Comparison of ENCODE assay signal across 9 cellular contexts in the genomic region with DNA sequence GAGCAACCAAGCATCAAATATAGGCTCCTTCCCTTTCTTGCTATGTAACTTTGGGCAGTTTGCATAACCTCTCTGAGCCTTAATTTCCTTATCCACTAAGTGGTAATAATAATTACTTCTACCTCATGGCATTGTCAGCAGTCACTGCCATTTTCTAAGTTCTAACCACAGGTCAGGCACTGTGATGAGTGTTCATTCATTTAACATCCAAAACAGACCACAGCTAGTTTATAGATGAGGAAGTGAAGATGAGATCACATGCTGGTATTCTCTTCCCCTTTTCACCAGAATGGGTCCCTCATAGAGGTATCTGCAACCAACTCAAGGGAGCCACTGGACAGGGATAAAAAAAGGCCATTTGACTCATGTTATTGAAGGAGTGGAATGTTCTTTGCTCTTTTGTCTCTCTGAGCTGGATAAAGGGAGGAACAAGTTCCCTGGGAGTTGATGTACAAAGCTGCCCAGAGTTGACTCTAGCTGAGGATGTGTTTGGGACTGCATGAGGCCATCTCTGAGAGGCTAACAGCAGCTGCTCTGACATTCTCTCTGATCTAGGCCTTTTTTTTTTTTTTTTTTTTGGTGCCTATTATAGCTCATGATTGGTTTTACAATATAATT.
DNase-seq lines count a peak whose midpoint lies in the region; ATAC-seq and TF ChIP-seq lines count a peak whose summit lies in the region.
"Had no signal": no experiment of that assay in that cellular context is flagged by ENCODE, and none has a peak within 500 bp of the region (broad histone marks: within the 10 kb centered on the region; RNA-seq: fewer than 3 reads in every experiment).

No MANE protein-coding gene starts in this region.

- no peak overlapping the region for H3K9ac ChIP-seq in SK-N-SH
- no peak overlapping the region for H3K9ac ChIP-seq in mesendoderm (ENCODE audit: low read length)

- H2BK5ac ChIP-seq in mesendoderm (ENCODE audit: low read length): no peak overlapping the region

- no peaks in the 10 kb centered on the region for H3K9me2 ChIP-seq in SK-N-SH

- no peak for TF ChIP-seq RAD21 in SK-N-SH (IDR thresholded peaks at IDR 0.05; ENCODE audit: low read length)

- POLR2A ChIA-PET in SK-N-SH (lab: Yijun Ruan, JAX): no interaction called here

- H3K9me3 Mint-ChIP-seq in effector memory CD8-positive, alpha-beta T cell: no peaks in the 10 kb centered on the region
- H3K9me3 Mint-ChIP-seq: naive thymus-derived CD8-positive, alpha-beta T cell had no signal

- no peaks in the 10 kb centered on the region for H4K20me1 ChIP-seq in SK-N-SH (ENCODE audit: insufficient read depth)

- CTCF ChIA-PET in SK-N-SH (lab: Yijun Ruan, JAX): interaction anchor here (3.1 kb wide), 1 partner anchor 76 kb away, joined by 22 read pairs; a partner anchor contains a TSS

- H3K4me2 ChIP-seq in SK-N-SH: no peak overlapping the region
- no peak overlapping the region for H3K4me2 ChIP-seq in mesendoderm (ENCODE audit: low read length)

- H3K9me3 ChIP-seq in SK-N-SH: no peaks in the 10 kb centered on the region

- ATAC-seq in GM21447 (IDR thresholded peaks at IDR 0.05; ENCODE audit: unreplicated experiment): peak; percentile 90
- ATAC-seq in HG03558 (IDR thresholded peaks at IDR 0.05; ENCODE audit: extremely low read depth, unreplicated experiment): peak; percentile 89
- peak; percentile 53 for ATAC-seq in effector memory CD8-positive, alpha-beta T cell (replicated peaks)

- DNase-seq in GM12865 (ENCODE audit: low read depth): peak; percentile 88
- DNase-seq in effector memory CD8-positive, alpha-beta T cell: no peak
- DNase-seq in NCI-H1092 treated with DMSO at 0.1 percent for 48 hours (lab: John Stamatoyannopoulos, UW): no peak
- DNase-seq in SK-N-SH: no peak
- DNase-seq in mesendoderm: no peak
- no peak for DNase-seq in COR-L47 (lab: John Stamatoyannopoulos, UW)
- DNase-seq: naive thymus-derived CD8-positive, alpha-beta T cell had no signal

- no peak overlapping the region for H3K4ac ChIP-seq in mesendoderm (ENCODE audit: low read depth, low read length)

- H3K27me3 ChIP-seq in SK-N-SH (ENCODE audit: insufficient read depth) (no peaks in the 10 kb centered on the region), mesendoderm (ENCODE audit: insufficient read depth, low read length, poor library complexity) (no peaks in the 10 kb centered on the region)

- no peak overlapping the region for H2AK5ac ChIP-seq in mesendoderm (ENCODE audit: low read length)

- H3K79me2 ChIP-seq in SK-N-SH (ENCODE audit: insufficient read depth): no peaks in the 10 kb centered on the region
- no peaks in the 10 kb centered on the region for H3K79me2 ChIP-seq in mesendoderm (ENCODE audit: control insufficient read depth, insufficient read depth, low read length)

- no peaks in the 10 kb centered on the region for H3K79me1 ChIP-seq in mesendoderm (ENCODE audit: low read length)

- no peaks in the 10 kb centered on the region for H3F3A ChIP-seq in SK-N-SH (replicated peaks; ENCODE audit: insufficient read depth)

- no peak overlapping the region for H3K23ac ChIP-seq in mesendoderm (ENCODE audit: low read length)

- H3K4me1 ChIP-seq in SK-N-SH (ENCODE audit: control insufficient read depth in 1 of 2, insufficient read depth in 2 of 2, low read depth in 1 of 2, low read length in 1 of 2) (no peaks in the 10 kb centered on the region), mesendoderm (ENCODE audit: control insufficient read depth, low read depth, low read length) (no peaks in the 10 kb centered on the region)

- H2BK15ac ChIP-seq in mesendoderm (replicated peaks; ENCODE audit: low read depth): no peak overlapping the region

- no peaks in the 10 kb centered on the region for H3K27me3 Mint-ChIP-seq in effector memory CD8-positive, alpha-beta T cell

- H3K56ac ChIP-seq in mesendoderm (ENCODE audit: low read length): no peak overlapping the region

- H3K36me3 ChIP-seq in SK-N-SH (replicated peaks in 1 of 2; ENCODE audit: control insufficient read depth in 1 of 2, insufficient read depth in 2 of 2, low read length in 1 of 2) (no peaks in the 10 kb centered on the region), mesendoderm (ENCODE audit: control insufficient read depth, insufficient read depth, low read length) (no peaks in the 10 kb centered on the region)

- no peak overlapping the region for H3K4me3 Mint-ChIP-seq in effector memory CD8-positive, alpha-beta T cell
- H3K4me3 Mint-ChIP-seq: naive thymus-derived CD8-positive, alpha-beta T cell had no signal

- H3K27ac ChIP-seq in SK-N-SH (ENCODE audit: low read depth in 2 of 2, low read length in 1 of 2) (no peak overlapping the region), mesendoderm (ENCODE audit: low read depth, low read length) (no peak overlapping the region)

- H4K5ac ChIP-seq in mesendoderm (ENCODE audit: low read length): no peak overlapping the region

- TF ChIP-seq EP300 in SK-N-SH (IDR thresholded peaks at IDR 0.05; ENCODE audit: borderline replicate concordance in 1 of 2, low read depth in 1 of 2, low read length in 1 of 2): no peak

- H3K27ac Mint-ChIP-seq in effector memory CD8-positive, alpha-beta T cell: no peak overlapping the region

- H3K18ac ChIP-seq in mesendoderm (ENCODE audit: low read length): no peak overlapping the region

- no peak overlapping the region for H2BK120ac ChIP-seq in mesendoderm (ENCODE audit: low read depth, low read length)

- H4K8ac ChIP-seq in mesendoderm (ENCODE audit: low read depth, low read length): no peak overlapping the region

- H3K4me3 ChIP-seq in GM12865 (ENCODE audit: low read depth, low read length): no peak overlapping the region
- no peak overlapping the region for H3K4me3 ChIP-seq in SK-N-SH (ENCODE audit: low read depth in 2 of 2, low read length in 1 of 2)
- no peak overlapping the region for H3K4me3 ChIP-seq in mesendoderm (ENCODE audit: low read length)

- no peak for TF ChIP-seq CTCF in GM12865 (IDR thresholded peaks at IDR 0.05; ENCODE audit: insufficient read depth, low read depth, low read length, missing control alignments)
- TF ChIP-seq CTCF in SK-N-SH (IDR thresholded peaks at IDR 0.05): no peak

- H3K36me3 Mint-ChIP-seq in effector memory CD8-positive, alpha-beta T cell (ENCODE audit: insufficient read depth): peaks cover 5% of the 10 kb centered on the region
- H3K36me3 Mint-ChIP-seq: naive thymus-derived CD8-positive, alpha-beta T cell had no signal

- no peaks in the 10 kb centered on the region for H3K4me1 Mint-ChIP-seq in effector memory CD8-positive, alpha-beta T cell (ENCODE audit: low read depth in 2 of 2)

- no peak overlapping the region for H2AFZ ChIP-seq in SK-N-SH (ENCODE audit: low read depth)

TF ChIP-seq in SK-N-SH, 30 proteins besides CTCF, POLR2A, EP300 and RAD21:
- TF ChIP-seq EZH2phosphoT487 (IDR thresholded peaks at IDR 0.05; ENCODE audit: borderline replicate concordance, low read depth) (no peak), JUND (IDR thresholded peaks at IDR 0.05) (no peak), NRF1 (IDR thresholded peaks at IDR 0.05; ENCODE audit: low read depth, low read length) (no peak), ELF1 (IDR thresholded peaks at IDR 0.05) (no peak), RFX5 (IDR thresholded peaks at IDR 0.05; ENCODE audit: low read length) (no peak), FOXJ3 (CRISPR knock-in tag; IDR thresholded peaks at IDR 0.05) (no peak), MXI1 (IDR thresholded peaks at IDR 0.05; ENCODE audit: low read depth, low read length) (no peak)
- TF ChIP-seq, protein P1, sequence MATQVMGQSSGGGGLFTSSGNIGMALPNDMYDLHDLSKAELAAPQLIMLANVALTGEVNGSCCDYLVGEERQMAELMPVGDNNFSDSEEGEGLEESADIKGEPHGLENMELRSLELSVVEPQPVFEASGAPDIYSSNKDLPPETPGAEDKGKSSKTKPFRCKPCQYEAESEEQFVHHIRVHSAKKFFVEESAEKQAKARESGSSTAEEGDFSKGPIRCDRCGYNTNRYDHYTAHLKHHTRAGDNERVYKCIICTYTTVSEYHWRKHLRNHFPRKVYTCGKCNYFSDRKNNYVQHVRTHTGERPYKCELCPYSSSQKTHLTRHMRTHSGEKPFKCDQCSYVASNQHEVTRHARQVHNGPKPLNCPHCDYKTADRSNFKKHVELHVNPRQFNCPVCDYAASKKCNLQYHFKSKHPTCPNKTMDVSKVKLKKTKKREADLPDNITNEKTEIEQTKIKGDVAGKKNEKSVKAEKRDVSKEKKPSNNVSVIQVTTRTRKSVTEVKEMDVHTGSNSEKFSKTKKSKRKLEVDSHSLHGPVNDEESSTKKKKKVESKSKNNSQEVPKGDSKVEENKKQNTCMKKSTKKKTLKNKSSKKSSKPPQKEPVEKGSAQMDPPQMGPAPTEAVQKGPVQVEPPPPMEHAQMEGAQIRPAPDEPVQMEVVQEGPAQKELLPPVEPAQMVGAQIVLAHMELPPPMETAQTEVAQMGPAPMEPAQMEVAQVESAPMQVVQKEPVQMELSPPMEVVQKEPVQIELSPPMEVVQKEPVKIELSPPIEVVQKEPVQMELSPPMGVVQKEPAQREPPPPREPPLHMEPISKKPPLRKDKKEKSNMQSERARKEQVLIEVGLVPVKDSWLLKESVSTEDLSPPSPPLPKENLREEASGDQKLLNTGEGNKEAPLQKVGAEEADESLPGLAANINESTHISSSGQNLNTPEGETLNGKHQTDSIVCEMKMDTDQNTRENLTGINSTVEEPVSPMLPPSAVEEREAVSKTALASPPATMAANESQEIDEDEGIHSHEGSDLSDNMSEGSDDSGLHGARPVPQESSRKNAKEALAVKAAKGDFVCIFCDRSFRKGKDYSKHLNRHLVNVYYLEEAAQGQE (IDR thresholded peaks at IDR 0.05; ENCODE audit: low read depth, low read length): no peak
